ENCODE assay signal across 8 cellular contexts in genomic region chr4:70840137-70840536, GRCh38. TPM values are rescaled to one million over a fixed set of nuclear protein-coding genes. Genes with fewer than 3 reads are reported as not detected.
A peak's percentile ranks its signal among the peaks of the same experiment; 100 is the strongest.
DNase-seq lines count a peak whose midpoint lies in the region; ATAC-seq, FAIRE-seq and TF ChIP-seq lines count a peak whose summit lies in the region.
"Not testable (repeated sequence)": the region's sequence is repeated elsewhere in the genome, so short reads cannot be mapped to it uniquely, and the experiment has no call there.

No MANE protein-coding gene starts in this region.

- CTCF ChIA-PET in A673 (lab: Charles Lee), result not testable (repeated sequence)
- CTCF ChIA-PET in Panc1 (lab: Charles Lee), result interaction anchor here (0.7 kb wide), 1 partner anchor 170 kb away, joined by 4 read pairs; no protein-coding TSS in a partner anchor
- CTCF ChIA-PET in activated CD8-positive, alpha-beta T cell treated with anti-CD3 and anti-CD28 coated beads, Interleukin-2, amount 10 ng/mL, durations not matched to agents 7 days and 5 days (lab: Charles Lee), result interaction anchor here (0.6 to 4.6 kb wide), 4 partner anchors 7 to 153 kb away, joined by 3 to 46 read pairs (median 4); partner anchors contain the start of gene DCK
- CTCF ChIA-PET in GM12878 (lab: Yijun Ruan, JAX), result interaction anchor here (0.6 to 2.1 kb wide), 4 partner anchors 38 to 172 kb away, joined by 3 to 7 read pairs (median 3); no protein-coding TSS in a partner anchor

- H3K36me3 Mint-ChIP-seq in HFFc6 (ENCODE audit: low read depth), result peaks cover 18% of the 10 kb centered on the region
- H3K36me3 Mint-ChIP-seq in activated CD8-positive, alpha-beta T cell treated with anti-CD3 and anti-CD28 coated beads, Interleukin-2, amount 10 ng/mL, durations not matched to agents 7 days and 5 days (ENCODE audit: low read depth), result peaks cover 19% of the 10 kb centered on the region
- H3K36me3 Mint-ChIP-seq in nephron (ENCODE audit: low read depth), result peaks cover 12% of the 10 kb centered on the region

- not testable (repeated sequence) for H3K27me3 ChIP-seq in A673 (replicated peaks; ENCODE audit: insufficient read depth, low read depth, low read length, poor library complexity); Panc1 (ENCODE audit: control insufficient read depth, insufficient read depth, low read length); GM12878 (replicated peaks in 1 of 2; ENCODE audit: control insufficient read depth in 2 of 2, insufficient read depth in 2 of 2, low read length in 1 of 2)

- not testable (repeated sequence) for H3K4me1 ChIP-seq in A673 (ENCODE audit: insufficient read depth, low read length, poor library complexity, severe bottlenecking); Panc1 (ENCODE audit: control insufficient read depth, insufficient read depth, low read length)
- H3K4me1 ChIP-seq in GM12878 (ENCODE audit: control insufficient read depth, insufficient read depth, low read length), result peaks cover 14% of the 10 kb centered on the region

- not testable (repeated sequence) for FAIRE-seq in GM12878 (lab: Jason Lieb, UNC)

- not testable (repeated sequence) for H3K4me3 ChIP-seq in A673 (ENCODE audit: low read depth, low read length, poor library complexity, severe bottlenecking); GM12878
- H3K4me3 ChIP-seq in Panc1 (ENCODE audit: low read depth in 2 of 2, low read length in 2 of 2), result peak overlapping the region; percentile 7 to 40; a peak in 1 of 4 replicates

- H3K79me2 ChIP-seq in GM12878 (ENCODE audit: control insufficient read depth, insufficient read depth, low read length), result peaks cover 39% of the 10 kb centered on the region

- not testable (repeated sequence) for H3K9ac ChIP-seq in GM12878 (ENCODE audit: control insufficient read depth, insufficient read depth, low read length)

- not testable (repeated sequence) for ATAC-seq in Panc1; activated CD8-positive, alpha-beta T cell treated with anti-CD3 and anti-CD28 coated beads, Interleukin-2, amount 10 ng/mL, durations not matched to agents 7 days and 5 days; GM12878; Right ventricle myocardium inferior

- H3K4me2 ChIP-seq in GM12878 (ENCODE audit: control insufficient read depth, insufficient read depth), result not testable (repeated sequence)

- DNase-seq in A673 (ENCODE audit: low spot score) (peak; percentile 15), Right ventricle myocardium inferior (ENCODE audit: missing footprints) (peak; percentile 82)
- not testable (repeated sequence) for DNase-seq in HFFc6; Panc1 (ENCODE audit: low read depth, low spot score); GM12878 (ENCODE audit: low read depth, low spot score)
- DNase-seq in activated CD8-positive, alpha-beta T cell treated with anti-CD3 and anti-CD28 coated beads, Interleukin-2, amount 10 ng/mL, durations not matched to agents 7 days and 5 days, result peak; percentile 60
- peak; percentile 34 to 71 (median 43) for DNase-seq in stimulated activated CD4-positive, alpha-beta T cell treated with anti-CD3 and anti-CD28 coated beads, TNF-alpha, amount 100 ng/mL, for 24 hours (ENCODE audit: low read depth in 3 of 3)

- 41% methylated on average over 17 of the region's 20 CpGs for WGBS in GM12878 (ENCODE audit: insufficient coverage, insufficient replicate concordance, low lambda C conversion rate, missing lambda C conversion rate)

- H2AFZ ChIP-seq in GM12878 (ENCODE audit: control insufficient read depth, low read depth, low read length), result 0 out of 2 replicates have a peak overlapping the region, but pooled peaks have one; percentile 34

- H3K4me1 Mint-ChIP-seq in HFFc6 (ENCODE audit: low read depth), result peaks cover 13% of the 10 kb centered on the region
- peaks cover 30% of the 10 kb centered on the region for H3K4me1 Mint-ChIP-seq in activated CD8-positive, alpha-beta T cell treated with anti-CD3 and anti-CD28 coated beads, Interleukin-2, amount 10 ng/mL, durations not matched to agents 7 days and 5 days (ENCODE audit: low read depth)
- peaks cover 12% of the 10 kb centered on the region for H3K4me1 Mint-ChIP-seq in nephron

- H3K9me3 Mint-ChIP-seq in HFFc6; activated CD8-positive, alpha-beta T cell treated with anti-CD3 and anti-CD28 coated beads, Interleukin-2, amount 10 ng/mL, durations not matched to agents 7 days and 5 days (ENCODE audit: insufficient read depth); nephron: not testable (repeated sequence)

- POLR2A ChIA-PET in A673 (lab: Charles Lee; ENCODE audit: low non-redundant PET); Panc1 (lab: Charles Lee): not testable (repeated sequence)
- POLR2A ChIA-PET in activated CD8-positive, alpha-beta T cell treated with anti-CD3 and anti-CD28 coated beads, Interleukin-2, amount 10 ng/mL, durations not matched to agents 7 days and 5 days (lab: Charles Lee), result interaction anchor here (0.7 to 2.3 kb wide), 9 partner anchors 12 to 164 kb away, joined by 3 to 25 read pairs (median 7); partner anchors contain the start of genes DCK and MOB1B
- POLR2A ChIA-PET in GM12878 (lab: Charles Lee), result interaction anchor here (2.4 kb wide), 1 partner anchor 155 kb away, joined by 16 read pairs; the partner anchor contains the start of gene DCK

- peak overlapping the region; percentile 47; the same call in 1 of the 2 replicates for H3K4me3 Mint-ChIP-seq in HFFc6
- H3K4me3 Mint-ChIP-seq in activated CD8-positive, alpha-beta T cell treated with anti-CD3 and anti-CD28 coated beads, Interleukin-2, amount 10 ng/mL, durations not matched to agents 7 days and 5 days, result peak overlapping the region; percentile 58
- peak overlapping the region; percentile 75 to 84 (median 82) for H3K4me3 Mint-ChIP-seq in nephron

- TF ChIP-seq POLR2A in GM12878 (IDR thresholded peaks at IDR 0.05; ENCODE audit: low read depth, low read length), result not testable (repeated sequence)

- H3K9me3 ChIP-seq in A673 (ENCODE audit: low read depth, low read length, poor library complexity, severe bottlenecking); Panc1 (ENCODE audit: control insufficient read depth, insufficient read depth, low read depth, low read length); GM12878 (replicated peaks; ENCODE audit: control insufficient read depth, insufficient read depth, low read length): not testable (repeated sequence)

- in situ Hi-C loops in Panc1 (cut with HindIII; ENCODE audit: low pct_unique_long_range_greater_than_20kb, low sequenced_read_pairs), result not testable (repeated sequence)
- in situ Hi-C loops in GM12878 (cut with MboI), result loop anchor here (5.0 kb wide), 1 partner anchor 152 kb away; the partner anchor contains the start of gene DCK

- not testable (repeated sequence) for TF ChIP-seq RAD21 in GM12878 (IDR thresholded peaks at IDR 0.05; ENCODE audit: insufficient read depth, low read depth, low read length)

- not testable (repeated sequence) for H3K36me3 ChIP-seq in A673 (ENCODE audit: insufficient read depth, low read length, poor library complexity, severe bottlenecking); Panc1 (ENCODE audit: control insufficient read depth, insufficient read depth, low read length); GM12878 (ENCODE audit: control insufficient read depth in 2 of 2, insufficient read depth in 2 of 2, low read length in 1 of 2)

- H3K27ac Mint-ChIP-seq in HFFc6, nephron: not testable (repeated sequence)
- peak overlapping the region; percentile 57 for H3K27ac Mint-ChIP-seq in activated CD8-positive, alpha-beta T cell treated with anti-CD3 and anti-CD28 coated beads, Interleukin-2, amount 10 ng/mL, durations not matched to agents 7 days and 5 days

- SMC1A ChIA-PET in GM12878 (lab: Charles Lee; ENCODE audit: uncharacterized antibody, unreplicated experiment), result interaction anchor here (1.6 kb wide), 1 partner anchor 62 kb away, joined by 4 read pairs; the partner anchor contains the start of gene MOB1B

- not testable (repeated sequence) for H3K27me3 Mint-ChIP-seq in HFFc6 (ENCODE audit: insufficient read depth); activated CD8-positive, alpha-beta T cell treated with anti-CD3 and anti-CD28 coated beads, Interleukin-2, amount 10 ng/mL, durations not matched to agents 7 days and 5 days (ENCODE audit: low read depth); nephron (ENCODE audit: low read depth)

- TF ChIP-seq EP300 in GM12878 (IDR thresholded peaks at IDR 0.05; ENCODE audit: borderline replicate concordance in 1 of 2, control insufficient read depth in 1 of 2, low read depth in 2 of 2, low read length in 2 of 2), result not testable (repeated sequence)

- not testable (repeated sequence) for TF ChIP-seq CTCF in A673 (conservative IDR thresholded peaks at IDR 0.05; ENCODE audit: low read depth, low read length); HFFc6 (IDR thresholded peaks at IDR 0.05); Panc1 (IDR thresholded peaks at IDR 0.05); GM12878 (IDR thresholded peaks at IDR 0.05 in 2 of 3, conservative IDR thresholded peaks at IDR 0.05 in 1 of 3; ENCODE audit: control insufficient read depth in 2 of 3, extremely low read depth in 1 of 3, insufficient read depth in 1 of 3, low read depth in 3 of 3, low read length in 3 of 3); nephron (IDR thresholded peaks at IDR 0.05; ENCODE audit: unreplicated experiment in 3 of 3)

- H4K20me1 ChIP-seq in GM12878 (ENCODE audit: control insufficient read depth, insufficient read depth), result not testable (repeated sequence)

- H3K27ac ChIP-seq in A673 (ENCODE audit: low read depth, low read length, poor library complexity, severe bottlenecking); Panc1 (ENCODE audit: low read length); GM12878 (ENCODE audit: control insufficient read depth, insufficient read depth): not testable (repeated sequence)

- intact Hi-C loops in A673 (cut with micrococcal nuclease; ENCODE audit: unreplicated experiment); Panc1 (cut with micrococcal nuclease; ENCODE audit: unreplicated experiment): not testable (repeated sequence)
- intact Hi-C loops in GM12878 (cut with micrococcal nuclease; ENCODE audit: unreplicated experiment), result loop anchor here (2.0 kb wide), 1 partner anchor 63 kb away; the partner anchor contains the start of gene MOB1B
- intact Hi-C loops in Right ventricle myocardium inferior (cut with DNase I), result loop anchor here (2.0 kb wide), 1 partner anchor 63 kb away; the partner anchor contains the start of gene MOB1B

- not testable (repeated sequence) for BruUV-seq in A673 (replicated peaks; lab: Mats Ljungman, UMichigan); Panc1 (replicated peaks; lab: Mats Ljungman, UMichigan); GM12878 (replicated peaks; lab: Mats Ljungman, UMichigan)

- RAD21 ChIA-PET in GM12878 (lab: Charles Lee; ENCODE audit: unreplicated experiment), result interaction anchor here (0.6 to 1.1 kb wide), 3 partner anchors 91 to 157 kb away, joined by 3 to 7 read pairs (median 3); no protein-coding TSS in a partner anchor

RNA-seq across cellular contexts. Expression of gene GRSF1, which starts 0.4 kb away (rescaled TPM):
- total RNA-seq in A673 (2021) (58.5 and 63.2 TPM in 2 replicates), Panc1 (2021; ENCODE audit: unreplicated experiment) (59.9 TPM), GM12878 (2014; rRNA removed) (51.5 and 58.4 TPM in 2 replicates), GM12878 (2014; rRNA removed; fragmentation: Illumina TruSeq; extraction: Trizol) (65.6 and 66.3 TPM in 2 replicates), GM12878 (2021) (67.9 and 71.2 TPM in 2 replicates), Right ventricle myocardium inferior (96.8 TPM)
- 100 to 1,000 TPM in 5 of 6 experiments, 10 to 100 TPM in 1; 99.1 to 110 (median 109) TPM for total RNA-seq in HFFc6 (2021; fragmentation: NEBNext Ultra II Directional; extraction: Animal tissue kit (Norgen Biotek cat#: 25700))
- 44.3 TPM for polyA plus RNA-seq in Panc1 (2012; ENCODE audit: insufficient read length)
- total RNA-seq in activated CD8-positive, alpha-beta T cell treated with anti-CD3 and anti-CD28 coated beads, Interleukin-2, amount 10 ng/mL, durations not matched to agents 7 days and 5 days, result 10 to 100 TPM; 67.9 to 69.2 TPM
- total RNA-seq in GM12878 (2013; cell fraction: nucleolus; rRNA removed), result 41.6 and 44.1 TPM in 2 replicates
- 45.7 TPM for polyA plus RNA-seq in GM12878 (2011; ENCODE audit: low read depth)
- polyA plus RNA-seq in GM12878 (2011; rRNA removed) (105 and 135 TPM in 2 replicates), GM12878 (2014; fragmentation: Illumina TruSeq; extraction: Trizol) (74.4 and 86.6 TPM in 2 replicates), GM12878 (2014; fragmentation: Nextera tagmentation; extraction: Ambion mirVana) (10 to 100 TPM; 37.5 to 59.6 TPM), GM12878 (2014; rRNA removed) (48.3 and 49.1 TPM in 2 replicates), GM12878 (2016; fragmentation: Nextera tagmentation; extraction: Ambion mirVana) (100 to 1,000 TPM in 1 of 2 experiments, 10 to 100 TPM in 1; 93.6 to 103 TPM)
- polyA plus RNA-seq in GM12878 (2011; cell fraction: cytosol; rRNA removed), result 36.9 and 51.2 TPM in 2 replicates
- 43.1 and 44.4 TPM in 2 replicates for polyA plus RNA-seq in GM12878 (2011; cell fraction: nucleus; rRNA removed)
- 50.3 and 68.4 TPM in 2 replicates for polyA plus RNA-seq in GM12878 (2012)
- 43.1 and 56.8 TPM in 2 replicates for polyA minus RNA-seq in GM12878 (2011; rRNA and poly(A)+ RNA removed)
- polyA minus RNA-seq in GM12878 (2011; cell fraction: cytosol; rRNA and poly(A)+ RNA removed), result 27.0 and 28.9 TPM in 2 replicates
- 9.7 and 15.4 TPM in 2 replicates for polyA minus RNA-seq in GM12878 (2011; cell fraction: nucleus; rRNA and poly(A)+ RNA removed)
